In genomic region chr2:41840702-41841551, GRCh38 we compare ENCODE assay signal across 8 cellular contexts.
A peak's percentile ranks its signal among the peaks of the same experiment; 100 is the strongest.
DNase-seq lines count a peak whose midpoint lies in the region; ATAC-seq and TF ChIP-seq lines count a peak whose summit lies in the region.

No MANE protein-coding gene starts in this region.

- CTCF ChIA-PET in activated B cell treated with CpG ODN at 0.5 μM for 24 hours (lab: Charles Lee) = interaction anchor here (0.7 to 2.7 kb wide), 5 partner anchors 11 to 246 kb away, joined by 3 to 18 read pairs (median 8); no protein-coding TSS in a partner anchor

- peaks cover 13% of the 10 kb centered on the region for H3K4me1 Mint-ChIP-seq in activated B cell treated with CpG ODN at 0.5 μM for 24 hours
- peaks cover 7% of the 10 kb centered on the region for H3K4me1 Mint-ChIP-seq in central memory CD8-positive, alpha-beta T cell

- no peaks in the 10 kb centered on the region for H3K9me3 Mint-ChIP-seq in activated B cell treated with CpG ODN at 0.5 μM for 24 hours
- no peaks in the 10 kb centered on the region for H3K9me3 Mint-ChIP-seq in central memory CD8-positive, alpha-beta T cell

- peak; percentile 78 for TF ChIP-seq CTCF in activated B cell treated with CpG ODN at 0.5 μM for 24 hours (IDR thresholded peaks at IDR 0.05)

- H3K4me3 Mint-ChIP-seq in activated B cell treated with CpG ODN at 0.5 μM for 24 hours = peak overlapping the region; percentile 89
- H3K4me3 Mint-ChIP-seq in central memory CD8-positive, alpha-beta T cell = peak overlapping the region; percentile 92

- intact Hi-C loops in activated B cell treated with CpG ODN at 0.5 μM for 24 hours (cut with micrococcal nuclease) = loop anchor here (1.0 to 5.0 kb wide), 9 partner anchors 28 to 971 kb away; partner anchors contain the start of genes COX7A2L and EML4

- H3K27me3 Mint-ChIP-seq in activated B cell treated with CpG ODN at 0.5 μM for 24 hours = peaks cover 24% of the 10 kb centered on the region
- H3K27me3 Mint-ChIP-seq in central memory CD8-positive, alpha-beta T cell = peaks cover 49% of the 10 kb centered on the region

- in situ Hi-C loops in ACHN (cut with HindIII; ENCODE audit: low pct_ligation_motif_present, low pct_unique_long_range_greater_than_20kb, low sequenced_read_pairs) = no loop called here

- ATAC-seq in GM18870 (IDR thresholded peaks at IDR 0.05; ENCODE audit: unreplicated experiment) (peak; percentile 100), HG03135 (IDR thresholded peaks at IDR 0.05; ENCODE audit: unreplicated experiment) (peak; percentile 100), activated B cell treated with CpG ODN at 0.5 μM for 24 hours (ENCODE audit: low read depth) (peak; percentile 98)
- ATAC-seq in central memory CD8-positive, alpha-beta T cell (replicated peaks; ENCODE audit: extremely low read depth, poor library complexity, severe bottlenecking) = peak; percentile 100

- H3K27ac Mint-ChIP-seq in activated B cell treated with CpG ODN at 0.5 μM for 24 hours = peak overlapping the region; percentile 82
- H3K27ac Mint-ChIP-seq in central memory CD8-positive, alpha-beta T cell (ENCODE audit: low read depth) = peak overlapping the region; percentile 85

- no peaks in the 10 kb centered on the region for H3K36me3 Mint-ChIP-seq in activated B cell treated with CpG ODN at 0.5 μM for 24 hours (ENCODE audit: low read depth)
- peaks cover 7% of the 10 kb centered on the region for H3K36me3 Mint-ChIP-seq in central memory CD8-positive, alpha-beta T cell (ENCODE audit: insufficient read depth)

- POLR2A ChIA-PET in activated B cell treated with CpG ODN at 0.5 μM for 24 hours (lab: Charles Lee) = interaction anchor here (0.9 to 1.0 kb wide), 2 partner anchors 177 to 886 kb away, joined by 3 read pairs; no protein-coding TSS in a partner anchor

- DNase-seq in ACHN = peak; percentile 98
- peak; percentile 96 for DNase-seq in NCI-H2196 treated with DMSO at 0.1 percent for 48 hours (lab: John Stamatoyannopoulos, UW; ENCODE audit: unreplicated experiment)
- DNase-seq in activated B cell treated with CpG ODN at 0.5 μM for 24 hours = peak; percentile 88
- DNase-seq in central memory CD8-positive, alpha-beta T cell (ENCODE audit: low spot score in 2 of 2) = peak; percentile 97
- DNase-seq in iris pigment epithelial cell (ENCODE audit: low read depth) = peak; percentile 98
- DNase-seq in stimulated activated CD4-positive, alpha-beta T cell treated with anti-CD3 and anti-CD28 coated beads, Interleukin-12 subunit alpha, Interleukin-12 subunit beta, amount 100 ng/mL, for 24 hours (ENCODE audit: low read depth in 2 of 2) = peak; percentile 94 to 97

Comparison
In these comparisons a context has a peak if more than half of its experiments do, and no peak if none do; other contexts are left out.
1. Peak in every context shown above with its lines: DNase-seq and ATAC-seq.